In genomic region chr17:47291242-47291873, GRCh38 we compare ENCODE assay signal across 2 cellular contexts.
TF ChIP-seq lines count a peak whose summit lies in the region.

No MANE protein-coding gene starts in this region.

TF ChIP-seq in K562, 482 proteins besides CTCF, POLR2A, EP300 and RAD21 (continued from another document and continues in another):
- TF ChIP-seq MGA (IDR thresholded peaks at IDR 0.05) (0 out of 2 replicates have a peak, but pooled peaks have one; percentile 38), PBX2 (CRISPR knock-in tag; IDR thresholded peaks at IDR 0.05; ENCODE audit: low read depth) (no peak), PBX2 (tag; conservative IDR thresholded peaks at IDR 0.05; ENCODE audit: low read depth) (0 out of 2 replicates have a peak, but pooled peaks have one; percentile 18), HDAC2 (IDR thresholded peaks at IDR 0.05) (0 out of 2 replicates have a peak, but pooled peaks have one; percentile 29)

TF ChIP-seq in HepG2, 621 proteins besides CTCF, POLR2A, EP300 and RAD21 (continued from another document and continues in another):
- no peak for TF ChIP-seq WIZ (CRISPR knock-in tag; IDR thresholded peaks at IDR 0.05)
- no peak for TF ChIP-seq ZNF567 (CRISPR knock-in tag; IDR thresholded peaks at IDR 0.05; ENCODE audit: borderline replicate concordance)
- no peak for TF ChIP-seq PPARG (CRISPR knock-in tag; conservative IDR thresholded peaks at IDR 0.05)
- no peak for TF ChIP-seq ZNF841 (CRISPR knock-in tag; IDR thresholded peaks at IDR 0.05; ENCODE audit: borderline replicate concordance)
- no peak for TF ChIP-seq AFF4 (CRISPR knock-in tag; IDR thresholded peaks at IDR 0.05)
- TF ChIP-seq FOXA1 (IDR thresholded peaks at IDR 0.05), result 0 out of 2 replicates have a peak, but pooled peaks have one; percentile 40
- peak; percentile 90 for TF ChIP-seq FOXA1 (CRISPR knock-in tag; IDR thresholded peaks at IDR 0.05)
- no peak for TF ChIP-seq AGO2 (optimal IDR thresholded peaks at IDR 0.05; ENCODE audit: low read depth, low read length)
- 0 out of 2 replicates have a peak, but pooled peaks have one; percentile 42 for TF ChIP-seq FOXK1 (CRISPR knock-in tag; IDR thresholded peaks at IDR 0.05; ENCODE audit: borderline replicate concordance, low read depth)
- TF ChIP-seq CREB3 (CRISPR knock-in tag; IDR thresholded peaks at IDR 0.05), result no peak
- TF ChIP-seq ZNF292 (CRISPR knock-in tag; IDR thresholded peaks at IDR 0.05; ENCODE audit: borderline replicate concordance, low read depth), result peak; percentile 25; the same call in 1 of the 2 replicates
- TF ChIP-seq ZNF30 (CRISPR knock-in tag; IDR thresholded peaks at IDR 0.05), result no peak
- TF ChIP-seq HOMEZ (CRISPR knock-in tag; IDR thresholded peaks at IDR 0.05; ENCODE audit: low read depth), result no peak
- TF ChIP-seq ZNF766 (CRISPR knock-in tag; IDR thresholded peaks at IDR 0.05; ENCODE audit: borderline replicate concordance), result no peak
- no peak for TF ChIP-seq EHMT2 (IDR thresholded peaks at IDR 0.05; ENCODE audit: borderline replicate concordance, low read depth, low read length)
- no peak for TF ChIP-seq REPIN1 (CRISPR knock-in tag; IDR thresholded peaks at IDR 0.05; ENCODE audit: borderline replicate concordance, low read depth)
- no peak for TF ChIP-seq ZNF121 (CRISPR knock-in tag; IDR thresholded peaks at IDR 0.05)
- no peak for TF ChIP-seq E2F2 (CRISPR knock-in tag; IDR thresholded peaks at IDR 0.05; ENCODE audit: borderline replicate concordance)
- no peak for TF ChIP-seq E2F1 (CRISPR knock-in tag; IDR thresholded peaks at IDR 0.05)
- TF ChIP-seq ZSCAN12 (CRISPR knock-in tag; IDR thresholded peaks at IDR 0.05), result no peak
- TF ChIP-seq ZNF274 (CRISPR knock-in tag; IDR thresholded peaks at IDR 0.05), result no peak
- no peak for TF ChIP-seq FIP1L1 (IDR thresholded peaks at IDR 0.05; ENCODE audit: borderline replicate concordance, insufficient read depth, low read depth, low read length)
- peak; percentile 68; the same call in 1 of the 2 replicates for TF ChIP-seq SOX5 (CRISPR knock-in tag; IDR thresholded peaks at IDR 0.05; ENCODE audit: borderline replicate concordance)
- no peak for TF ChIP-seq MTERF4 (CRISPR knock-in tag; IDR thresholded peaks at IDR 0.05)
- peak; percentile 62; the same call in 1 of the 2 replicates for TF ChIP-seq ARNTL (CRISPR knock-in tag; IDR thresholded peaks at IDR 0.05)
- TF ChIP-seq MAX (IDR thresholded peaks at IDR 0.05), result peak; percentile 72
- no peak for TF ChIP-seq ZNF670 (CRISPR knock-in tag; IDR thresholded peaks at IDR 0.05; ENCODE audit: borderline replicate concordance)
- no peak for TF ChIP-seq TRAFD1 (CRISPR knock-in tag; IDR thresholded peaks at IDR 0.05; ENCODE audit: borderline replicate concordance)
- TF ChIP-seq CENPT (CRISPR knock-in tag; IDR thresholded peaks at IDR 0.05; ENCODE audit: low read depth), result no peak
- no peak for TF ChIP-seq FOXM1 (CRISPR knock-in tag; IDR thresholded peaks at IDR 0.05)
- peak; percentile 88 for TF ChIP-seq TEF (CRISPR knock-in tag; IDR thresholded peaks at IDR 0.05)
- no peak for TF ChIP-seq MZF1 (CRISPR knock-in tag; IDR thresholded peaks at IDR 0.05; ENCODE audit: borderline replicate concordance)
- TF ChIP-seq ZKSCAN1 (IDR thresholded peaks at IDR 0.05; ENCODE audit: low read length), result no peak
- TF ChIP-seq ZNF773 (CRISPR knock-in tag; IDR thresholded peaks at IDR 0.05; ENCODE audit: borderline replicate concordance), result no peak
- peak; percentile 76 for TF ChIP-seq PAXIP1 (CRISPR knock-in tag; conservative IDR thresholded peaks at IDR 0.05)
- no peak for TF ChIP-seq ZNF580 (CRISPR knock-in tag; IDR thresholded peaks at IDR 0.05; ENCODE audit: borderline replicate concordance, low read depth)
